Comparison of ENCODE assay signal across 22 cellular contexts in genomic region chr9:93480262-93480661, GRCh38. TPM values are rescaled to one million over a fixed set of nuclear protein-coding genes. Genes with fewer than 3 reads are reported as not detected.
DNase-seq lines count a peak whose midpoint lies in the region; ATAC-seq, FAIRE-seq and TF ChIP-seq lines count a peak whose summit lies in the region.
"Had no signal": no experiment of that assay in that cellular context is flagged by ENCODE, and none has a peak within 500 bp of the region (broad histone marks: within the 10 kb centered on the region; RNA-seq: fewer than 3 reads in every experiment).

No MANE protein-coding gene starts in this region.

- H3K9ac ChIP-seq in adipocyte (ENCODE audit: low read length), result no peak overlapping the region

- H3K36me3 ChIP-seq in BE2C (peaks cover 50% of the 10 kb centered on the region), H7 (replicated peaks; ENCODE audit: control insufficient read depth, insufficient read depth, low read length) (peaks cover 9% of the 10 kb centered on the region), adipocyte (ENCODE audit: control insufficient read depth, insufficient read depth, low read length, severe bottlenecking) (peaks cover 16% of the 10 kb centered on the region)

- no peak for ATAC-seq in GM21529 (IDR thresholded peaks at IDR 0.05; ENCODE audit: unreplicated experiment)
- ATAC-seq: GM12878 had no signal

- H3K4me3 ChIP-seq in BE2C (ENCODE audit: low read depth, low read length) (no peak overlapping the region), H7 (ENCODE audit: insufficient read depth, low read depth, low read length) (no peak overlapping the region), adipocyte (ENCODE audit: low read length) (peak overlapping the region; percentile 42)
- H3K4me3 ChIP-seq: A549, GM12878, Peyer's patch had no signal

- no peaks in the 10 kb centered on the region for H3K27me3 ChIP-seq in BE2C
- no peaks in the 10 kb centered on the region for H3K27me3 ChIP-seq in H7 (ENCODE audit: control insufficient read depth, insufficient read depth, low read length)
- no peaks in the 10 kb centered on the region for H3K27me3 ChIP-seq in adipocyte (replicated peaks; ENCODE audit: control insufficient read depth, insufficient read depth, low read length)
- H3K27me3 ChIP-seq: Peyer's patch had no signal

- no peak for TF ChIP-seq POLR2A in GM12891 (IDR thresholded peaks at IDR 0.05; ENCODE audit: low read depth, low read length)

- H3K9me3 ChIP-seq in BE2C (no peaks in the 10 kb centered on the region), adipocyte (ENCODE audit: control insufficient read depth, low read length) (no peaks in the 10 kb centered on the region)
- H3K9me3 ChIP-seq: A549, Peyer's patch had no signal

- no peak for TF ChIP-seq CTCF in BE2C (IDR thresholded peaks at IDR 0.05; ENCODE audit: low read depth, low read length)

- no peak for FAIRE-seq in GM12891 (lab: Jason Lieb, UNC)
- FAIRE-seq: A549, GM12878 had no signal

- H3K4me1 ChIP-seq in BE2C (peaks cover 6% of the 10 kb centered on the region), adipocyte (ENCODE audit: control insufficient read depth, insufficient read depth, low read length) (peaks cover 23% of the 10 kb centered on the region)

- DNase-seq in BE2C, result peak; percentile 23
- peak; percentile 45 for DNase-seq in H7
- no peak for DNase-seq in adipocyte (ENCODE audit: low read depth)
- peak; percentile 66 for DNase-seq in islet precursor cell
- DNase-seq in GM12891 (ENCODE audit: insufficient read length, low spot score), result no peak
- no peak for DNase-seq in stimulated activated CD4-positive, alpha-beta T cell treated with anti-CD3 and anti-CD28 coated beads, Interleukin-12 subunit alpha, Interleukin-12 subunit beta, amount 100 ng/mL, for 4 hours
- DNase-seq in DMS153 (lab: John Stamatoyannopoulos, UW), result no peak
- DNase-seq: CD4-positive, CD25-positive, alpha-beta regulatory T cell; COR-L47; DMS79 treated with DMSO at 0.1 percent for 48 hours; GOT3; KG1; NCI-H1092; NCI-H1436; NCI-H1930; NCI-H226; NCI-H510A treated with DMSO at 0.1 percent for 48 hours; NCI-H748 treated with DMSO at 0.1 percent for 48 hours; Peyer's patch had no signal

TF ChIP-seq in GM12891, 5 proteins besides CTCF, POLR2A, EP300 and RAD21:
- TF ChIP-seq TAF1 (IDR thresholded peaks at IDR 0.05; ENCODE audit: low read depth, low read length) (no peak), PAX5 (IDR thresholded peaks at IDR 0.05; ENCODE audit: insufficient read depth, low read length, severe bottlenecking) (no peak), POLR2AphosphoS5 (IDR thresholded peaks at IDR 0.05; ENCODE audit: low read depth, low read length) (no peak), SPI1 (IDR thresholded peaks at IDR 0.05; ENCODE audit: low read depth, low read length) (no peak), POU2F2 (IDR thresholded peaks at IDR 0.05; ENCODE audit: low read depth, low read length) (no peak)

RNA-seq across cellular contexts. Expression of gene FAM120AOS, which starts 26.9 kb away (rescaled TPM):
- 69.7 TPM for polyA plus RNA-seq in BE2C (2012; ENCODE audit: insufficient read depth, insufficient read length, low read depth)
- total RNA-seq in H7 (2014; rRNA removed; shearing (Covaris generic)), result 37.7 and 46.8 TPM in 2 replicates
- polyA plus RNA-seq in GM12891 (2012; ENCODE audit: low read depth, missing spikeins), result 27.7 TPM

RNA-seq across cellular contexts. Expression of gene FAM120A, which starts 28.8 kb away (rescaled TPM):
- 86.3 TPM for polyA plus RNA-seq in BE2C (2012; ENCODE audit: insufficient read depth, insufficient read length, low read depth)
- 41.6 and 50.1 TPM in 2 replicates for total RNA-seq in H7 (2014; rRNA removed; shearing (Covaris generic))
- polyA plus RNA-seq in GM12891 (2012; ENCODE audit: low read depth, missing spikeins), result 38.0 TPM

Comparison
In these comparisons a context has a peak if more than half of its experiments do, and no peak if none do; other contexts are left out.
1. DNase-seq: peak in BE2C (single experiment), H7 (single experiment) and islet precursor cell (single experiment); none in adipocyte (single experiment), GM12891 (single experiment), stimulated activated CD4-positive, alpha-beta T cell treated with anti-CD3 and anti-CD28 coated beads, Interleukin-12 subunit alpha, Interleukin-12 subunit beta, amount 100 ng/mL, for 4 hours (single experiment) and DMS153 (single experiment).